In the genomic region with DNA sequence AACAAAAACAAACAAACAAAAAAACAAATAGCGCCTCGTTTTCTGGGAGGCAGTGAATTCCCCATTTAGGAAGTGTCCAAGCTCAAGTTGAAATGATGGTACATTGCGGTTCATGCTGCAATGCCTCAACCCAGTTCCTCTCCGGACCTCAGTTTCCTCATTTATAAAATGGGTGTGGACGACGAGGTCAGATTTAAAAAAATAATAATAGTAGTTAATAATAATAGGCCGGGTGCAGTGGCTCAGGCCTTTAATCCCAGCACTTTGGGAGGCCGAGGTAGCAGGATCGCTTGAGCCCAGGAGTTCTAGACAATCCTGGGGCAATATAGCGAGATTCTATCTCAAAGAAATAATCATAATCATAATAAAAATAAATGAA, we compare ENCODE assay signal across 9 cellular contexts. TPM values are rescaled to one million over a fixed set of nuclear protein-coding genes. Genes with fewer than 3 reads are reported as not detected.
DNase-seq lines count a peak whose midpoint lies in the region; ATAC-seq and TF ChIP-seq lines count a peak whose summit lies in the region.
"Had no signal": no experiment of that assay in that cellular context is flagged by ENCODE, and none has a peak within 500 bp of the region (broad histone marks: within the 10 kb centered on the region; RNA-seq: fewer than 3 reads in every experiment).

No MANE protein-coding gene starts in this region.

- H3K36me3 Mint-ChIP-seq in glutamatergic neuron (ENCODE audit: unreplicated experiment): no peaks in the 10 kb centered on the region

- TF ChIP-seq CTCF in GM06990 (IDR thresholded peaks at IDR 0.05; ENCODE audit: insufficient read depth, low read length, poor library complexity, severe bottlenecking) (no peak), RWPE2 (IDR thresholded peaks at IDR 0.05; ENCODE audit: poor library complexity, severe bottlenecking) (no peak), retinal pigment epithelial cell (conservative IDR thresholded peaks at IDR 0.05; ENCODE audit: low read depth, low read length) (no peak), glutamatergic neuron (IDR thresholded peaks at IDR 0.05; ENCODE audit: partially characterized antibody, unreplicated experiment) (no peak)

- H3K4me3 Mint-ChIP-seq in glutamatergic neuron (ENCODE audit: unreplicated experiment): no peak overlapping the region

- WGBS in esophagus, 2 donors: 34 to 38% methylated on average over 10 of the region's 10 CpGs

- H3K4me1 Mint-ChIP-seq in glutamatergic neuron (ENCODE audit: low read depth, unreplicated experiment): peaks cover 1% of the 10 kb centered on the region

- peaks cover 3% of the 10 kb centered on the region for H3K27me3 Mint-ChIP-seq in glutamatergic neuron (ENCODE audit: unreplicated experiment)

- H3K4me1 ChIP-seq in RWPE2 (ENCODE audit: insufficient read depth, poor library complexity, severe bottlenecking): peaks cover 10% of the 10 kb centered on the region
- peaks cover 0 to 7% of the 10 kb centered on the region in 2 donors for H3K4me1 ChIP-seq in esophagus (ENCODE audit: control insufficient read depth in 2 of 2, insufficient read depth in 2 of 2, low read length in 1 of 2)

- no peak for ATAC-seq in RWPE2 (ENCODE audit: low read depth)

- DNase-seq in GM06990 (ENCODE audit: extremely low read depth, insufficient read length) (no peak), RWPE2 (ENCODE audit: low spot score) (no peak), retinal pigment epithelial cell (ENCODE audit: low read depth) (no peak), 8988T (no peak), glutamatergic neuron (no peak), NCI-H2107 (lab: John Stamatoyannopoulos, UW) (no peak), NCI-H446 treated with DMSO at 0.1 percent for 48 hours (lab: John Stamatoyannopoulos, UW) (no peak)
- DNase-seq: NCI-H1092 had no signal

- H3K27ac ChIP-seq in RWPE2 (ENCODE audit: poor library complexity, severe bottlenecking) (peak overlapping the region; percentile 65), esophagus (ENCODE audit: low read depth in 2 of 2, low read length in 1 of 2) (no peak overlapping the region)

- H3K36me3 ChIP-seq in GM06990 (ENCODE audit: control insufficient read depth, insufficient read depth, low read length) (no peaks in the 10 kb centered on the region), RWPE2 (ENCODE audit: low read depth) (no peaks in the 10 kb centered on the region), esophagus (ENCODE audit: control insufficient read depth in 2 of 2, insufficient read depth in 2 of 2, low read length in 1 of 2) (no peaks in the 10 kb centered on the region)

- no peaks in the 10 kb centered on the region for H3K9me3 ChIP-seq in RWPE2 (ENCODE audit: severe bottlenecking)
- no peaks in the 10 kb centered on the region for H3K9me3 ChIP-seq in esophagus (ENCODE audit: control insufficient read depth in 2 of 2, insufficient read depth in 1 of 2, low read depth in 1 of 2, low read length in 1 of 2)

- no peak overlapping the region for H3K27ac Mint-ChIP-seq in glutamatergic neuron (ENCODE audit: unreplicated experiment)

- H3K27me3 ChIP-seq in GM06990 (replicated peaks; ENCODE audit: control insufficient read depth, insufficient read depth, low read length) (no peaks in the 10 kb centered on the region), RWPE2 (ENCODE audit: insufficient read depth, poor library complexity, severe bottlenecking) (no peaks in the 10 kb centered on the region), esophagus (ENCODE audit: control insufficient read depth in 1 of 2, insufficient read depth in 2 of 2, low read length in 2 of 2) (no peaks in the 10 kb centered on the region)

- peaks cover 3% of the 10 kb centered on the region for H3K9me3 Mint-ChIP-seq in glutamatergic neuron (ENCODE audit: unreplicated experiment)

- H3K4me3 ChIP-seq in GM06990 (replicated peaks; ENCODE audit: low read depth, low read length) (peak overlapping the region; percentile 58), RWPE2 (ENCODE audit: severe bottlenecking) (peak overlapping the region; percentile 86), esophagus (ENCODE audit: low read depth in 1 of 2, low read length in 2 of 2) (peak overlapping the region; percentile 57 to 58), retinal pigment epithelial cell (ENCODE audit: low read length) (peak overlapping the region; percentile 32)

RNA-seq across cellular contexts. Expression of a gene that starts 15.5 kb away (rescaled TPM):
- polyA plus RNA-seq in esophagus: 10 to 100 TPM; 33.3 to 33.4 TPM
- 65.7 TPM for total RNA-seq in glutamatergic neuron (ENCODE audit: unreplicated experiment)

RNA-seq across cellular contexts. Expression of a gene that starts 28.6 kb away (rescaled TPM):
- polyA plus RNA-seq in esophagus: 10 to 100 TPM in 1 of 2 donors, 1 to 10 TPM in 1; 1.1 to 13.8 TPM
- not detected for total RNA-seq in glutamatergic neuron (ENCODE audit: unreplicated experiment)

RNA-seq across cellular contexts. Expression of a gene that starts 32.7 kb away (rescaled TPM):
- polyA plus RNA-seq in esophagus: 1 to 10 TPM; 6.3 to 6.8 TPM
- total RNA-seq in glutamatergic neuron (ENCODE audit: unreplicated experiment): 4.3 TPM

RNA-seq across cellular contexts. Expression of a gene that starts 34.3 kb away (rescaled TPM):
- polyA plus RNA-seq in esophagus: 100 to 1,000 TPM; 163 to 233 TPM
- 0.93 TPM for total RNA-seq in glutamatergic neuron (ENCODE audit: unreplicated experiment)

RNA-seq across cellular contexts. Expression of a gene that starts 57.7 kb away (rescaled TPM):
- polyA plus RNA-seq in esophagus: 1 to 10 TPM; 2.4 to 5.1 TPM
- 179 TPM for total RNA-seq in glutamatergic neuron (ENCODE audit: unreplicated experiment)

Comparison
In these comparisons a context has a peak if more than half of its experiments do, and no peak if none do; other contexts are left out.
1. H3K4me3 ChIP-seq: peak in every context shown above with its lines; median percentile 86 in RWPE2; 58 in GM06990; 58 in esophagus; 32 in retinal pigment epithelial cell.